ENCODE assay signal across 19 cellular contexts in the genomic region with DNA sequence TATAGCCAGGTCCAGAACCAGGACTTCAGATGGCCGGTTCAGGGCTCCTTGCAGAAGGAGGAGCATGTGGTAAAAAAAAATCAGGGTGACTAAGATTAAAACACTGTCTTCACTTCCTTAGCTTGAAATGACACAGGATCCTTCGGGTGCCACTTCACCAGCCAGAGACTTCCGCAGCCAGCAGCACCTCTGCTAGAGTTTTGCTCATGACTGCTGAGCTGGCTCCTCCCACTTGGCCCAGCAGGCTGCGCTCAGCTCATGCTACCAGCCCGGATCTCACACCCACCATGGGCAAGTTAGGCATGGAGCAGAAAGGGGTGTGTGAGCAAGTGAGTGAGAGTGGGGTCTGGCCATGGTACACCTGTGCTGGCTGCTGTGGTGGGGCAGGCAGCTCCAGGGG. TPM values are rescaled to one million over a fixed set of nuclear protein-coding genes. Genes with fewer than 3 reads are reported as not detected.
"Had no signal": no experiment of that assay in that cellular context is flagged by ENCODE, and none has a peak within 500 bp of the region (broad histone marks: within the 10 kb centered on the region; RNA-seq: fewer than 3 reads in every experiment).

No MANE protein-coding gene starts in this region.

- H3K9me3 Mint-ChIP-seq: activated naive CD4-positive, alpha-beta T cell treated with anti-CD3 and anti-CD28 coated beads, Interleukin-2, amount 10 ng/mL, durations not matched to agents 7 days and 5 days; activated T-helper 2 cell treated with anti-CD3 and anti-CD28 coated beads, Interferon-gamma antibody, Interleukin-2, Interleukin-4, amounts not matched to agents 10 μg/mL and 5 μg/mL and 100 μg/mL, durations not matched to agents 14 hours and 24 hours and 36 hours; stimulated activated naive CD8-positive, alpha-beta T cell treated with anti-CD3 and anti-CD28 coated beads, Interleukin-15, amount 100 ng/mL, for 72 hours; T-helper 1 cell treated with Interleukin-12 subunit alpha and Interleukin-12 subunit beta and Interleukin-4 antibody, amounts not matched to agents 30 μg/mL and 1 μg/mL, for 36 hours had no signal

- H3K4me3 ChIP-seq: adrenal gland, gastroesophageal sphincter, lower lobe of right lung, mucosa of descending colon, sigmoid colon, testis had no signal

- H3K27ac ChIP-seq: adrenal gland, epithelial cell of prostate, gastroesophageal sphincter, lower lobe of right lung, sigmoid colon had no signal

- ATAC-seq: gastroesophageal sphincter; lower lobe of right lung; stimulated activated naive CD8-positive, alpha-beta T cell treated with anti-CD3 and anti-CD28 coated beads, Interleukin-15, amount 100 ng/mL, for 72 hours had no signal

- H3K36me3 Mint-ChIP-seq: activated naive CD4-positive, alpha-beta T cell treated with anti-CD3 and anti-CD28 coated beads, Interleukin-2, amount 10 ng/mL, durations not matched to agents 7 days and 5 days had no signal

- H3K36me3 ChIP-seq: adrenal gland, gastroesophageal sphincter, lower lobe of right lung, sigmoid colon had no signal

- H3K27me3 ChIP-seq: sigmoid colon, testis had no signal

- H3K9me3 ChIP-seq: adrenal gland, lower lobe of right lung, mucosa of descending colon, testis had no signal

- H3K4me1 Mint-ChIP-seq: activated naive CD4-positive, alpha-beta T cell treated with anti-CD3 and anti-CD28 coated beads, Interleukin-2, amount 10 ng/mL, durations not matched to agents 7 days and 5 days; nephron; stimulated activated naive CD8-positive, alpha-beta T cell treated with anti-CD3 and anti-CD28 coated beads, Interleukin-15, amount 100 ng/mL, for 72 hours had no signal

- H3K4me1 ChIP-seq: adrenal gland, gastroesophageal sphincter, lower lobe of right lung, sigmoid colon, testis had no signal

- DNase-seq: activated CD4-positive, alpha-beta T cell treated with anti-CD3 and anti-CD28 coated beads, Interleukin-2, amount 50 U/mL, for 4 hours; activated naive CD4-positive, alpha-beta T cell treated with anti-CD3 and anti-CD28 coated beads, Interleukin-2, amount 10 ng/mL, durations not matched to agents 7 days and 5 days; adrenal gland; caudate nucleus; effector memory CD4-positive, alpha-beta T cell; hippocampal formation; lower lobe of right lung; sigmoid colon; stimulated activated CD4-positive, alpha-beta T cell treated with anti-CD3 and anti-CD28 coated beads, Interleukin-12 subunit alpha, Interleukin-12 subunit beta, amount 100 ng/mL, for 4 hours; stimulated activated CD4-positive, alpha-beta T cell treated with anti-CD3 and anti-CD28 coated beads, Interleukin-2, amount 100 ng/mL, for 48 hours; stimulated activated CD8-positive, alpha-beta memory T cell treated with anti-CD3 and anti-CD28 coated beads, Interleukin-4, amount 100 ng/mL, for 48 hours; stimulated activated naive CD8-positive, alpha-beta T cell treated with anti-CD3 and anti-CD28 coated beads, Interleukin-15, amount 100 ng/mL, for 72 hours had no signal

- H3K27ac Mint-ChIP-seq: activated naive CD4-positive, alpha-beta T cell treated with anti-CD3 and anti-CD28 coated beads, Interleukin-2, amount 10 ng/mL, durations not matched to agents 7 days and 5 days; activated T-helper 2 cell treated with anti-CD3 and anti-CD28 coated beads, Interferon-gamma antibody, Interleukin-2, Interleukin-4, amounts not matched to agents 10 μg/mL and 5 μg/mL and 100 μg/mL, durations not matched to agents 14 hours and 24 hours and 36 hours; nephron; stimulated activated naive CD8-positive, alpha-beta T cell treated with anti-CD3 and anti-CD28 coated beads, Interleukin-15, amount 100 ng/mL, for 72 hours; T-helper 1 cell treated with Interleukin-12 subunit alpha and Interleukin-12 subunit beta and Interleukin-4 antibody, amounts not matched to agents 30 μg/mL and 1 μg/mL, for 36 hours had no signal

- H3K4me3 Mint-ChIP-seq: activated naive CD4-positive, alpha-beta T cell treated with anti-CD3 and anti-CD28 coated beads, Interleukin-2, amount 10 ng/mL, durations not matched to agents 7 days and 5 days; nephron; stimulated activated naive CD8-positive, alpha-beta T cell treated with anti-CD3 and anti-CD28 coated beads, Interleukin-15, amount 100 ng/mL, for 72 hours; T-helper 1 cell treated with Interleukin-12 subunit alpha and Interleukin-12 subunit beta and Interleukin-4 antibody, amounts not matched to agents 30 μg/mL and 1 μg/mL, for 36 hours had no signal

RNA-seq across cellular contexts. Expression of gene MS4A18, which starts 6.6 kb away (rescaled TPM):
- polyA plus RNA-seq: adrenal gland had no signal
